ENCODE assay signal across 18 cellular contexts in the genomic region with DNA sequence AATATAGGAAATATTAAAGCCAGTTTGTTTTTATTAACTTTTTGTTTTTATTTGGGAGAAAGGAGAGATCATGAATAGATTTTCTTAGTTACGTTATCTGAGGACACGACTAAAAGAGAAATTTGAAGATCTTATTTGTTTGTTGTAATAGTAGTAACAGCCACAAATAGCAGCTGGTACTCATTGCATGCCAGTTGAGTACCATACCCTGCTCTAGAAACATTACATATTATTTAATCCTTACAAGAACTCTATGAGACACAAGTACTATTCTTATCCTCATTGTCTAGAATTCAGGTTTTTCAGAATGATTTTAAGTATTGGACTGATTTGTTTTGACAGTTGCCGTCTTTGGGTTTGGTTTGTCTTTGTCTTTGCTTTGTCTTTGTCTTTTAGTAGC.
DNase-seq lines count a peak whose midpoint lies in the region; ATAC-seq, FAIRE-seq and TF ChIP-seq lines count a peak whose summit lies in the region.
"Had no signal": no experiment of that assay in that cellular context is flagged by ENCODE, and none has a peak within 500 bp of the region (broad histone marks: within the 10 kb centered on the region; RNA-seq: fewer than 3 reads in every experiment).

No MANE protein-coding gene starts in this region.

- H3K9me2 ChIP-seq in DOHH2 (replicated peaks; ENCODE audit: control insufficient read depth, low read length): no peaks in the 10 kb centered on the region
- H3K9me2 ChIP-seq: SK-N-SH had no signal

- peak; percentile 49 for FAIRE-seq in colon (lab: Jason Lieb, UNC)

- no peaks in the 10 kb centered on the region for H3K27me3 ChIP-seq in DOHH2 (ENCODE audit: control insufficient read depth, low read length)

- ATAC-seq in HG02588 (IDR thresholded peaks at IDR 0.05; ENCODE audit: unreplicated experiment): no peak
- ATAC-seq: Panc1, Right ventricle myocardium inferior had no signal

- DNase-seq in NCI-H1105 (lab: John Stamatoyannopoulos, UW) (peak; percentile 34), retina (peak; percentile 46), KG1 (lab: John Stamatoyannopoulos, UW) (no peak), SKM-1 treated with dmso at 0.1 percent for 144 hours (lab: John Stamatoyannopoulos, UW; ENCODE audit: unreplicated experiment) (no peak)
- DNase-seq: CD4-positive, alpha-beta memory T cell; DMS79; GOT3; MM.1S; NCI-H1930; NCI-H2171 treated with DMSO at 0.1 percent for 48 hours; NCI-H774; SK-N-SH; T-helper 1 cell had no signal

- H3K4me2 ChIP-seq in DOHH2 (ENCODE audit: low read length): peak overlapping the region; percentile 43
- H3K4me2 ChIP-seq: SK-N-SH had no signal

- peaks cover 49% of the 10 kb centered on the region for H3K4me1 ChIP-seq in DOHH2 (ENCODE audit: control insufficient read depth, low read length)

- peaks cover 67% of the 10 kb centered on the region for H3K79me2 ChIP-seq in DOHH2 (ENCODE audit: control insufficient read depth, low read length)

- peaks cover 19% of the 10 kb centered on the region for H3F3A ChIP-seq in DOHH2 (ENCODE audit: control insufficient read depth, insufficient read depth)

- no peak for TF ChIP-seq CTCF in DOHH2 (IDR thresholded peaks at IDR 0.05; ENCODE audit: low read depth, low read length, poor library complexity, severe bottlenecking)

- H4K20me1 ChIP-seq in DOHH2 (ENCODE audit: control insufficient read depth, insufficient read depth, low read depth, low read length): no peaks in the 10 kb centered on the region

- no peaks in the 10 kb centered on the region for H3K9me3 ChIP-seq in DOHH2 (ENCODE audit: control insufficient read depth, insufficient read depth, low read length)
- H3K9me3 ChIP-seq: SK-N-SH had no signal

- H3K4me3 ChIP-seq in DOHH2 (ENCODE audit: low read length): 0 out of 2 replicates have a peak overlapping the region, but pooled peaks have one; percentile 2

- H3K27ac ChIP-seq in DOHH2 (ENCODE audit: low read depth, low read length): peak overlapping the region; percentile 41

- peaks cover 90% of the 10 kb centered on the region for H3K36me3 ChIP-seq in DOHH2 (ENCODE audit: control insufficient read depth, low read length)

Comparison
In these comparisons a context has a peak if more than half of its experiments do, and no peak if none do; other contexts are left out.
1. DNase-seq: peak in NCI-H1105 (single experiment) and retina (single experiment); none in KG1 (single experiment) and SKM-1 treated with dmso at 0.1 percent for 144 hours (single experiment).